ENCODE assay signal across 32 cellular contexts in the genomic region with DNA sequence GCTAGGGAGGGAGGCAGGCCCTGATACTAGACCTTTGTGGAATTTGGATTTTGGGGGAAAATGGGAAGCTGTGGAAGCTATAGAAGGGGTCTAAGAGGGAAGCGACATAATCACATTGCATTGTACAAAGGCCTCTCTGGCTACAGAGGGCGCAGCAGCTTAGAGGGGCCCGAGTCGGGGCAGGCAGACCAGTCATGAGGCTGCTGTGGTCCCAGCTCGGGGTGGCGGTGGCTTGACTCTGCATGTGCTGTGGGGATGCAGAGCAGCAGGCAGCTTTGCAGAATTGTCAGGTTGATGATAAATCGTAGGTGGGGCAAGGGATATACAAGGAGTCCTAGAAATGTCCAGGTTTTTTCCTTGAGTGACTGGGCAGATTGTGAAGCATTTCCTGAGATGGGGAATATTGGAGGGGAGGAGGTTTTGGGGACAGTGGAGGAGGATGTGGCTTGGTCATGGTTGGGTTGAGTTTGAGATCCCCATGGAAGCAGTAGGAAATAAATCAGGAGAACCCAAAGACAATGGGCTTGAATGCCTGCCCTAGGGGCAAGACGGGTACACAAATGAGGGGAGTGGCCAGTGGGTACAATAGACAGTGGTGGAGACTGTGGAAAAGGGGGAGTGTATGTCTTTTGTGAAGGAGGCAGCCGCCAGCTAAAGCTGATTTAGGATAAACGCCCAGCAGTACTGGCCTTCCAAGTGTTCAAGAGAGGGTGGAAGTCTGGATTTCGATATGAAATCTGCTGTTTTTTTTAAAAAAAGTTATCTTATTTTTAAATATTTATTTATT.
DNase-seq lines count a peak whose midpoint lies in the region; ATAC-seq, FAIRE-seq and TF ChIP-seq lines count a peak whose summit lies in the region.
"Had no signal": no experiment of that assay in that cellular context is flagged by ENCODE, and none has a peak within 500 bp of the region (broad histone marks: within the 10 kb centered on the region; RNA-seq: fewer than 3 reads in every experiment).

No MANE protein-coding gene starts in this region.

- intact Hi-C loops in left ventricle myocardium superior (cut with micrococcal nuclease) = no loop called here
- intact Hi-C loops in heart left ventricle (cut with DNase I) = no loop called here

- no peak overlapping the region for H3K4me3 ChIP-seq in heart left ventricle
- H3K4me3 ChIP-seq: A549, GM23248, left lung, suprapubic skin, upper lobe of right lung had no signal

- no peak for TF ChIP-seq POLR2A in heart left ventricle (IDR thresholded peaks at IDR 0.05)

- peaks cover 3 to 27% (median 15%) of the 10 kb centered on the region in 12 donors for H3K4me1 ChIP-seq in heart left ventricle
- H3K4me1 ChIP-seq: A549, left lung, suprapubic skin had no signal

- WGBS in heart left ventricle, 4 donors = 81 to 93% (median 89%) methylated on average over 11 of the region's 11 CpGs

- no peak for DNase-seq in left ventricle myocardium superior
- no peak for DNase-seq in heart left ventricle
- DNase-seq in midbrain (lab: John Stamatoyannopoulos, UW) = peak; percentile 25
- no peak for DNase-seq in D721Med (ENCODE audit: insufficient read length, low spot score)
- DNase-seq in GM19240 (ENCODE audit: insufficient read length, low spot score) = no peak
- no peak for DNase-seq in SIG-M5 treated with dmso at 0.1 percent for 504 hours (lab: John Stamatoyannopoulos, UW; ENCODE audit: unreplicated experiment)
- DNase-seq in HUDEP-2 (lab: John Stamatoyannopoulos, UW; ENCODE audit: unreplicated experiment in 76 of 76) = no peak
- DNase-seq: activated CD8-positive, alpha-beta memory T cell treated with anti-CD3 and anti-CD28 coated beads, Interleukin-2, amount 50 U/mL, for 48 hours; activated CD8-positive, alpha-beta T cell treated with anti-CD3 and anti-CD28 coated beads for 36 hours; activated naive CD4-positive, alpha-beta T cell treated with anti-CD3 and anti-CD28 coated beads, Interleukin-2, amount 50 U/mL, for 16 hours; AML-193; amniotic stem cell; Calu3; CD4-positive, CD25-positive, alpha-beta regulatory T cell; DND-41; effector CD4-positive, alpha-beta T cell; GM23248; left lung; MM.1S; naive thymus-derived CD8-positive, alpha-beta T cell; NCI-H1105 treated with DMSO at 0.1 percent for 48 hours; NCI-H187 treated with DMSO at 0.1 percent for 48 hours; NCI-H524; Right ventricle myocardium superior; stimulated activated naive CD4-positive, alpha-beta T cell; T-helper 2 cell; upper lobe of right lung had no signal

- no peak for FAIRE-seq in D721Med (lab: Jason Lieb, UNC)
- FAIRE-seq: A549, HTR-8/SVneo had no signal

- H3K27ac ChIP-seq in heart left ventricle = peak overlapping the region in 2 of 12 donors; percentile 78 to 92
- H3K27ac ChIP-seq in cingulate gyrus (ENCODE audit: low read depth, low read length) = peak overlapping the region; percentile 32
- H3K27ac ChIP-seq: A549, GM23248, left lung, suprapubic skin, upper lobe of right lung had no signal

- no peaks in the 10 kb centered on the region for H3K36me3 ChIP-seq in heart left ventricle
- H3K36me3 ChIP-seq: left lung, suprapubic skin, upper lobe of right lung had no signal

- no peaks in the 10 kb centered on the region for H3K27me3 ChIP-seq in heart left ventricle
- H3K27me3 ChIP-seq: left lung, suprapubic skin, upper lobe of right lung had no signal

- TF ChIP-seq CTCF in heart left ventricle (IDR thresholded peaks at IDR 0.05) = no peak
- no peak for TF ChIP-seq CTCF in D721Med (IDR thresholded peaks at IDR 0.05; ENCODE audit: insufficient read depth, missing control alignments)

- ATAC-seq in left ventricle myocardium superior = peak; percentile 4
- ATAC-seq in heart left ventricle = no peak
- ATAC-seq: A549; activated CD8-positive, alpha-beta T cell treated with anti-CD3 and anti-CD28 coated beads for 36 hours; left lung; naive thymus-derived CD8-positive, alpha-beta T cell; Panc1; upper lobe of right lung had no signal

- no peaks in the 10 kb centered on the region for H3K9me3 ChIP-seq in heart left ventricle
- H3K9me3 ChIP-seq: A549, left lung, suprapubic skin, upper lobe of right lung had no signal
